17 cellular contexts compared by ENCODE assay signal in the genomic region with DNA sequence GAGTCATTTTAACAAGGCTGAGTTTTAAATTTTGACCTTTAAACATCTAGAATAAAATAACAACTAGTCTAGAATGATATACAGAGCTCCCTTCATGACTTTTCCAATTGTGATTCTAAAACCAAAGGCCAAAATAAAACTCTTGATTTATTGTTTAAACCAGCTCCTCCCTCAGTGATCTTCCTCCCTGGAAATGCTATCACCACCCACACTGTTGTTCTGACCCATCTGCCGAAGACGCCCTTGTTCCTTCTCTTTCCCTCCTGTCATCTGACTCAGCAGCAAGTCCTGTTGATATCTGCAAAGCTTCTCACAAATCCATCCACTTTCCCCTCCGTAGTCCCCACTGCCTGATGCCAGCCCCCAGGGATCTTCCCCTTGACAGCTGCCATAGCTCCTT.
DNase-seq lines count a peak whose midpoint lies in the region; ATAC-seq, FAIRE-seq and TF ChIP-seq lines count a peak whose summit lies in the region.
"Had no signal": no experiment of that assay in that cellular context is flagged by ENCODE, and none has a peak within 500 bp of the region (broad histone marks: within the 10 kb centered on the region; RNA-seq: fewer than 3 reads in every experiment).

No MANE protein-coding gene starts in this region.

- H3K27ac ChIP-seq in uterus: peak overlapping the region; percentile 69 to 75
- H3K27ac ChIP-seq in mesendoderm (ENCODE audit: low read depth, low read length): no peak overlapping the region

- FAIRE-seq in bronchial epithelial cell (lab: Jason Lieb, UNC): peak; percentile 7
- FAIRE-seq: A204.1, GM19239 had no signal

- H3K27me3 ChIP-seq in bronchial epithelial cell (ENCODE audit: control insufficient read depth, insufficient read depth, low read length) (no peaks in the 10 kb centered on the region), uterus (no peaks in the 10 kb centered on the region), mesendoderm (ENCODE audit: insufficient read depth, low read length, poor library complexity) (no peaks in the 10 kb centered on the region)

- H2AK5ac ChIP-seq in mesendoderm (ENCODE audit: low read length): no peak overlapping the region

- no peak overlapping the region for H3K9ac ChIP-seq in mesendoderm (ENCODE audit: low read length)

- TF ChIP-seq CTCF in bronchial epithelial cell (IDR thresholded peaks at IDR 0.05; ENCODE audit: insufficient read depth, low read length, severe bottlenecking) (no peak), uterus (IDR thresholded peaks at IDR 0.05) (no peak)

- H3K4me3 ChIP-seq in bronchial epithelial cell (ENCODE audit: low read depth, low read length) (no peak overlapping the region), uterus (no peak overlapping the region), mesendoderm (ENCODE audit: low read length) (no peak overlapping the region)
- H3K4me3 ChIP-seq: HAP-1 had no signal

- no peak overlapping the region for H3K23ac ChIP-seq in mesendoderm (ENCODE audit: low read length)

- no peaks in the 10 kb centered on the region for H3K4me1 ChIP-seq in uterus
- no peaks in the 10 kb centered on the region for H3K4me1 ChIP-seq in mesendoderm (ENCODE audit: control insufficient read depth, low read depth, low read length)
- H3K4me1 ChIP-seq: HAP-1 had no signal

- WGBS in mesendoderm (ENCODE audit: extremely low coverage, insufficient coverage, low lambda C conversion rate): no CpG with 5 or more reads among the region's 3 CpGs

- TF ChIP-seq POLR2A in uterus (IDR thresholded peaks at IDR 0.05): no peak

- H3K18ac ChIP-seq in mesendoderm (ENCODE audit: low read length): no peak overlapping the region

- H2BK5ac ChIP-seq in mesendoderm (ENCODE audit: low read length): no peak overlapping the region

- DNase-seq in LHCN-M2 (ENCODE audit: low read depth) (peak; percentile 10), bronchial epithelial cell (ENCODE audit: low read depth) (no peak), left kidney (ENCODE audit: low read depth, low spot score) (peak; percentile 23), uterus (peak; percentile 42 to 59), RKO (ENCODE audit: low spot score) (no peak), mesendoderm (no peak), GM03348 (ENCODE audit: low spot score) (no peak)
- DNase-seq: ACHN; CD4-positive, alpha-beta memory T cell; DMS153; DMS79; GDM1; KBM-7 had no signal

- no peak overlapping the region for H3K4me2 ChIP-seq in mesendoderm (ENCODE audit: low read length)

- H3K36me3 ChIP-seq in bronchial epithelial cell (ENCODE audit: control insufficient read depth, insufficient read depth, low read length) (no peaks in the 10 kb centered on the region), uterus (no peaks in the 10 kb centered on the region), mesendoderm (ENCODE audit: control insufficient read depth, insufficient read depth, low read length) (no peaks in the 10 kb centered on the region)
- H3K36me3 ChIP-seq: HAP-1 had no signal

- intact Hi-C loops in uterus (cut with DNase I; ENCODE audit: low total_unique reads): no loop called here

- H2BK120ac ChIP-seq in mesendoderm (ENCODE audit: low read depth, low read length): no peak overlapping the region

- no peak for ATAC-seq in HG03571 (IDR thresholded peaks at IDR 0.05; ENCODE audit: unreplicated experiment)

- H4K5ac ChIP-seq in mesendoderm (ENCODE audit: low read length): no peak overlapping the region

- H3K56ac ChIP-seq in mesendoderm (ENCODE audit: low read length): no peak overlapping the region

- no peaks in the 10 kb centered on the region for H3K79me1 ChIP-seq in mesendoderm (ENCODE audit: low read length)

- no peak overlapping the region for H2BK15ac ChIP-seq in mesendoderm (replicated peaks; ENCODE audit: low read depth)

- H4K8ac ChIP-seq in mesendoderm (ENCODE audit: low read depth, low read length): no peak overlapping the region

- no peaks in the 10 kb centered on the region for H3K79me2 ChIP-seq in mesendoderm (ENCODE audit: control insufficient read depth, insufficient read depth, low read length)

- H3K9me3 ChIP-seq in uterus: no peaks in the 10 kb centered on the region
- H3K9me3 ChIP-seq: HAP-1 had no signal

- H3K4ac ChIP-seq in mesendoderm (ENCODE audit: low read depth, low read length): no peak overlapping the region

Comparison
In these comparisons a context has a peak if more than half of its experiments do, and no peak if none do; other contexts are left out.
1. DNase-seq: peak in LHCN-M2 (single experiment), left kidney (single experiment) and uterus (2 of 2); none in bronchial epithelial cell (single experiment), RKO (single experiment), mesendoderm (single experiment) and GM03348 (single experiment).